In genomic region chr1:111841189-111841588, GRCh38 we compare ENCODE assay signal across 33 cellular contexts.
"Had no signal": no experiment of that assay in that cellular context is flagged by ENCODE, and none has a peak within 500 bp of the region (broad histone marks: within the 10 kb centered on the region; RNA-seq: fewer than 3 reads in every experiment).

No MANE protein-coding gene starts in this region.

- H3K9me3 Mint-ChIP-seq: activated CD4-positive, alpha-beta memory T cell treated with anti-CD3 and anti-CD28 coated beads, Interleukin-2, amount 10 ng/mL, durations not matched to agents 7 days and 5 days; activated CD4-positive, alpha-beta T cell treated with anti-CD3 and anti-CD28 coated beads, Interleukin-2, amount 10 ng/mL, durations not matched to agents 7 days and 5 days; activated naive CD4-positive, alpha-beta T cell treated with anti-CD3 and anti-CD28 coated beads, Interleukin-2, amount 10 ng/mL, durations not matched to agents 7 days and 5 days; activated naive CD4-positive, alpha-beta T cell treated with anti-CD3 and anti-CD28 coated beads, Interleukin-2, amount 50 U/mL, for 24 hours; activated naive CD8-positive, alpha-beta T cell treated with anti-CD3 and anti-CD28 coated beads, Interleukin-2, amount 10 ng/mL, durations not matched to agents 7 days and 5 days; activated naive CD8-positive, alpha-beta T cell treated with anti-CD3 and anti-CD28 coated beads, Interleukin-2, amount 50 U/mL, for 24 hours; activated T-cell treated with anti-CD3 and anti-CD28 coated beads, Interleukin-2, amount 50 U/mL, for 24 hours; activated T-helper 2 cell treated with anti-CD3 and anti-CD28 coated beads, Interferon-gamma antibody, Interleukin-2, Interleukin-4, amounts not matched to agents 10 μg/mL and 5 μg/mL and 100 μg/mL, durations not matched to agents 14 hours and 24 hours and 36 hours; brain; WTC11 had no signal

- H3K27ac ChIP-seq: ascending aorta, cardiac muscle cell, WERI-Rb-1 had no signal

- DNase-seq: activated CD4-positive, alpha-beta memory T cell treated with anti-CD3 and anti-CD28 coated beads, Interleukin-2, amount 10 ng/mL, durations not matched to agents 7 days and 5 days; activated CD4-positive, alpha-beta T cell treated with anti-CD3 and anti-CD28 coated beads for 1 hour; activated CD4-positive, alpha-beta T cell treated with anti-CD3 and anti-CD28 coated beads for 36 hours; activated CD4-positive, alpha-beta T cell treated with anti-CD3 and anti-CD28 coated beads for 48 hours; activated CD4-positive, alpha-beta T cell treated with anti-CD3 and anti-CD28 coated beads, Interleukin-2, amount 10 ng/mL, durations not matched to agents 7 days and 5 days; activated CD4-positive, alpha-beta T cell treated with anti-CD3 and anti-CD28 coated beads, Interleukin-2, amount 50 U/mL, for 48 hours; activated CD4-positive, CD25-positive, alpha-beta regulatory T cell; activated CD8-positive, alpha-beta memory T cell treated with anti-CD3 and anti-CD28 coated beads for 24 hours; activated CD8-positive, alpha-beta memory T cell treated with anti-CD3 and anti-CD28 coated beads, Interleukin-2, amount 10 ng/mL, durations not matched to agents 7 days and 5 days; activated CD8-positive, alpha-beta memory T cell treated with anti-CD3 and anti-CD28 coated beads, Interleukin-2, amount 50 U/mL, for 48 hours; activated CD8-positive, alpha-beta T cell treated with anti-CD3 and anti-CD28 coated beads, Interleukin-2, amount 10 ng/mL, durations not matched to agents 7 days and 5 days; activated effector memory CD4-positive, alpha-beta T cell treated with Interleukin-2 at 50 U/mL for 16 hours; activated gamma-delta T cell; activated naive CD4-positive, alpha-beta T cell treated with anti-CD3 and anti-CD28 coated beads, Interleukin-2, amount 10 ng/mL, durations not matched to agents 7 days and 5 days; activated naive CD4-positive, alpha-beta T cell treated with Interleukin-2 at 50 U/mL for 16 hours; activated naive CD8-positive, alpha-beta T cell treated with anti-CD3 and anti-CD28 coated beads, Interleukin-2, amount 10 ng/mL, durations not matched to agents 7 days and 5 days; activated naive CD8-positive, alpha-beta T cell treated with anti-CD3 and anti-CD28 coated beads, Interleukin-2, amount 50 U/mL, for 24 hours; activated T-cell treated with anti-CD3 and anti-CD28 coated beads, Interleukin-2, amount 50 U/mL, for 24 hours; activated T-cell treated with anti-CD3 and anti-CD28 coated beads, Interleukin-2, amount 50 U/mL, for 48 hours; amygdala; anterior cingulate cortex; central memory CD4-positive, alpha-beta T cell; T-helper 17 cell; T-helper 9 cell; WERI-Rb-1 had no signal

- H3K36me3 ChIP-seq: ascending aorta, cardiac muscle cell, WERI-Rb-1 had no signal

- H3K27me3 Mint-ChIP-seq: activated naive CD4-positive, alpha-beta T cell treated with anti-CD3 and anti-CD28 coated beads, Interleukin-2, amount 50 U/mL, for 24 hours; activated naive CD8-positive, alpha-beta T cell had no signal

- H3K27ac Mint-ChIP-seq: activated CD4-positive, alpha-beta memory T cell treated with anti-CD3 and anti-CD28 coated beads, Interleukin-2, amount 10 ng/mL, durations not matched to agents 7 days and 5 days; activated CD4-positive, alpha-beta T cell treated with anti-CD3 and anti-CD28 coated beads for 36 hours; activated CD8-positive, alpha-beta memory T cell treated with anti-CD3 and anti-CD28 coated beads, Interleukin-2, amount 10 ng/mL, durations not matched to agents 7 days and 5 days; activated CD8-positive, alpha-beta T cell treated with anti-CD3 and anti-CD28 coated beads, Interleukin-2, amount 10 ng/mL, durations not matched to agents 7 days and 5 days; activated naive CD4-positive, alpha-beta T cell treated with anti-CD3 and anti-CD28 coated beads, Interleukin-2, amount 10 ng/mL, durations not matched to agents 7 days and 5 days; activated naive CD4-positive, alpha-beta T cell treated with anti-CD3 and anti-CD28 coated beads, Interleukin-2, amount 50 U/mL, for 24 hours; activated naive CD8-positive, alpha-beta T cell; activated naive CD8-positive, alpha-beta T cell treated with anti-CD3 and anti-CD28 coated beads, Interleukin-2, amount 10 ng/mL, durations not matched to agents 7 days and 5 days; activated naive CD8-positive, alpha-beta T cell treated with anti-CD3 and anti-CD28 coated beads, Interleukin-2, amount 50 U/mL, for 24 hours; activated T-cell treated with anti-CD3 and anti-CD28 coated beads, Interleukin-2, amount 50 U/mL, for 24 hours; activated T-helper 2 cell treated with anti-CD3 and anti-CD28 coated beads, Interferon-gamma antibody, Interleukin-2, Interleukin-4, amounts not matched to agents 10 μg/mL and 5 μg/mL and 100 μg/mL, durations not matched to agents 14 hours and 24 hours and 36 hours; T-helper 17 cell; WTC11 had no signal

- H3K4me1 ChIP-seq: ascending aorta had no signal

- ATAC-seq: activated CD4-positive, alpha-beta T cell treated with anti-CD3 and anti-CD28 coated beads for 36 hours; activated CD4-positive, CD25-positive, alpha-beta regulatory T cell treated with anti-CD3 and anti-CD28 coated beads, Interleukin-2, amount 50 U/mL, for 24 hours; activated CD8-positive, alpha-beta memory T cell treated with anti-CD3 and anti-CD28 coated beads, Interleukin-2, amount 10 ng/mL, durations not matched to agents 7 days and 5 days; activated CD8-positive, alpha-beta T cell treated with anti-CD3 and anti-CD28 coated beads, Interleukin-2, amount 10 ng/mL, durations not matched to agents 7 days and 5 days; activated naive CD8-positive, alpha-beta T cell treated with anti-CD3 and anti-CD28 coated beads, Interleukin-2, amount 50 U/mL, for 24 hours; T-helper 17 cell; WTC11 had no signal

- H3K9me3 ChIP-seq: ascending aorta had no signal

- H3K36me3 Mint-ChIP-seq: activated CD8-positive, alpha-beta memory T cell treated with anti-CD3 and anti-CD28 coated beads, Interleukin-2, amount 10 ng/mL, durations not matched to agents 7 days and 5 days; activated naive CD4-positive, alpha-beta T cell treated with anti-CD3 and anti-CD28 coated beads, Interleukin-2, amount 10 ng/mL, durations not matched to agents 7 days and 5 days; activated naive CD4-positive, alpha-beta T cell treated with anti-CD3 and anti-CD28 coated beads, Interleukin-2, amount 50 U/mL, for 24 hours; activated naive CD8-positive, alpha-beta T cell; activated naive CD8-positive, alpha-beta T cell treated with anti-CD3 and anti-CD28 coated beads, Interleukin-2, amount 10 ng/mL, durations not matched to agents 7 days and 5 days; brain; WTC11 had no signal

- H3K4me1 Mint-ChIP-seq: activated CD4-positive, alpha-beta memory T cell treated with anti-CD3 and anti-CD28 coated beads, Interleukin-2, amount 10 ng/mL, durations not matched to agents 7 days and 5 days; activated CD4-positive, alpha-beta T cell treated with anti-CD3 and anti-CD28 coated beads for 36 hours; activated CD4-positive, alpha-beta T cell treated with anti-CD3 and anti-CD28 coated beads, Interleukin-2, amount 10 ng/mL, durations not matched to agents 7 days and 5 days; activated CD8-positive, alpha-beta memory T cell treated with anti-CD3 and anti-CD28 coated beads, Interleukin-2, amount 10 ng/mL, durations not matched to agents 7 days and 5 days; activated naive CD4-positive, alpha-beta T cell treated with anti-CD3 and anti-CD28 coated beads, Interleukin-2, amount 10 ng/mL, durations not matched to agents 7 days and 5 days; activated naive CD4-positive, alpha-beta T cell treated with anti-CD3 and anti-CD28 coated beads, Interleukin-2, amount 50 U/mL, for 24 hours; activated naive CD8-positive, alpha-beta T cell treated with anti-CD3 and anti-CD28 coated beads, Interleukin-2, amount 10 ng/mL, durations not matched to agents 7 days and 5 days; activated naive CD8-positive, alpha-beta T cell treated with anti-CD3 and anti-CD28 coated beads, Interleukin-2, amount 50 U/mL, for 24 hours; brain; T-helper 17 cell; WTC11 had no signal

- H3K4me3 Mint-ChIP-seq: activated CD4-positive, alpha-beta memory T cell treated with anti-CD3 and anti-CD28 coated beads, Interleukin-2, amount 10 ng/mL, durations not matched to agents 7 days and 5 days; activated CD4-positive, alpha-beta T cell treated with anti-CD3 and anti-CD28 coated beads for 36 hours; activated CD4-positive, alpha-beta T cell treated with anti-CD3 and anti-CD28 coated beads, Interleukin-2, amount 10 ng/mL, durations not matched to agents 7 days and 5 days; activated CD8-positive, alpha-beta memory T cell treated with anti-CD3 and anti-CD28 coated beads, Interleukin-2, amount 10 ng/mL, durations not matched to agents 7 days and 5 days; activated CD8-positive, alpha-beta T cell treated with anti-CD3 and anti-CD28 coated beads, Interleukin-2, amount 10 ng/mL, durations not matched to agents 7 days and 5 days; activated naive CD4-positive, alpha-beta T cell treated with anti-CD3 and anti-CD28 coated beads, Interleukin-2, amount 10 ng/mL, durations not matched to agents 7 days and 5 days; activated naive CD4-positive, alpha-beta T cell treated with anti-CD3 and anti-CD28 coated beads, Interleukin-2, amount 50 U/mL, for 24 hours; activated naive CD8-positive, alpha-beta T cell; activated naive CD8-positive, alpha-beta T cell treated with anti-CD3 and anti-CD28 coated beads, Interleukin-2, amount 10 ng/mL, durations not matched to agents 7 days and 5 days; activated naive CD8-positive, alpha-beta T cell treated with anti-CD3 and anti-CD28 coated beads, Interleukin-2, amount 50 U/mL, for 24 hours; activated T-cell treated with anti-CD3 and anti-CD28 coated beads, Interleukin-2, amount 50 U/mL, for 24 hours; brain; T-helper 17 cell; WTC11 had no signal

- H3K27me3 ChIP-seq: ascending aorta had no signal

- H3K4me3 ChIP-seq: ascending aorta, cardiac muscle cell had no signal
